In genomic region chr3:187746059-187746453, GRCh38 we compare ENCODE assay signal across 9 cellular contexts. TPM values are rescaled to one million over a fixed set of nuclear protein-coding genes. Genes with fewer than 3 reads are reported as not detected.
DNase-seq lines count a peak whose midpoint lies in the region; ATAC-seq, FAIRE-seq and TF ChIP-seq lines count a peak whose summit lies in the region.
"Had no signal": no experiment of that assay in that cellular context is flagged by ENCODE, and none has a peak within 500 bp of the region (broad histone marks: within the 10 kb centered on the region; RNA-seq: fewer than 3 reads in every experiment).

No MANE protein-coding gene starts in this region.

- peak overlapping the region; percentile 82 to 100 for H3K9ac ChIP-seq in liver (ENCODE audit: low read depth in 1 of 2, low read length in 2 of 2)

- no peak for FAIRE-seq in GM12891 (lab: Jason Lieb, UNC)

- H3K36me3 Mint-ChIP-seq in activated T-cell treated with anti-CD3 and anti-CD28 coated beads, Interleukin-2, amount 50 U/mL, for 4 hours (ENCODE audit: insufficient read depth), result no peaks in the 10 kb centered on the region

- H3K27me3 ChIP-seq in liver (ENCODE audit: control insufficient read depth in 4 of 4, insufficient read depth in 4 of 4, low read length in 3 of 4) (no peaks in the 10 kb centered on the region), tibial artery (no peaks in the 10 kb centered on the region)

- peak overlapping the region; percentile 91 for H3K4me3 Mint-ChIP-seq in activated T-cell treated with anti-CD3 and anti-CD28 coated beads, Interleukin-2, amount 50 U/mL, for 4 hours

- H3K4me3 ChIP-seq in liver (ENCODE audit: low read depth in 1 of 3, low read length in 3 of 3) (peak overlapping the region; percentile 57 to 85 (median 74)), tibial artery (peak overlapping the region; percentile 75 to 78)

- no peak for DNase-seq in activated T-cell treated with anti-CD3 and anti-CD28 coated beads, Interleukin-2, amount 50 U/mL, for 4 hours
- DNase-seq in activated T-cell treated with anti-CD3 and anti-CD28 coated beads, Interleukin-2, amount 50 U/mL, for 48 hours, result no peak
- peak; percentile 26 for DNase-seq in amniotic epithelial cell (ENCODE audit: low read depth)
- DNase-seq in tibial artery, result no peak
- no peak for DNase-seq in activated CD8-positive, alpha-beta memory T cell treated with anti-CD3 and anti-CD28 coated beads, Interleukin-2, amount 50 U/mL, for 48 hours
- DNase-seq in GM12891 (ENCODE audit: insufficient read length, low spot score), result no peak

- no peak for TF ChIP-seq POLR2A in GM12891 (IDR thresholded peaks at IDR 0.05; ENCODE audit: low read depth, low read length)

- TF ChIP-seq RAD21 in liver (IDR thresholded peaks at IDR 0.05), result no peak

- H3K27ac ChIP-seq in liver (ENCODE audit: low read depth in 1 of 2, low read length in 2 of 2), result peak overlapping the region; percentile 100
- peak overlapping the region; percentile 93 to 99 for H3K27ac ChIP-seq in tibial artery

- intact Hi-C loops in tibial artery (cut with DNase I; ENCODE audit: low total_unique reads), result loop anchor here (5.0 to 10.0 kb wide), 3 partner anchors 306 to 859 kb away; no protein-coding TSS in a partner anchor

- H3K4me1 Mint-ChIP-seq in activated T-cell treated with anti-CD3 and anti-CD28 coated beads, Interleukin-2, amount 50 U/mL, for 4 hours (ENCODE audit: low read depth), result peaks cover 68% of the 10 kb centered on the region

- WGBS in liver, result 6% methylated on average over 6 of the region's 6 CpGs

- no peaks in the 10 kb centered on the region for H3K9me3 Mint-ChIP-seq in activated T-cell treated with anti-CD3 and anti-CD28 coated beads, Interleukin-2, amount 50 U/mL, for 4 hours

- H3K4me1 ChIP-seq in liver (ENCODE audit: control insufficient read depth in 4 of 4, insufficient read depth in 4 of 4, low read length in 3 of 4), result peaks cover 3 to 52% (median 35%) of the 10 kb centered on the region in 4 donors
- peaks cover 0 to 34% (median 17%) of the 10 kb centered on the region in 4 donors for H3K4me1 ChIP-seq in tibial artery

- no peaks in the 10 kb centered on the region for H3K27me3 Mint-ChIP-seq in activated T-cell treated with anti-CD3 and anti-CD28 coated beads, Interleukin-2, amount 50 U/mL, for 4 hours (ENCODE audit: low read depth)

- ATAC-seq in activated T-cell treated with anti-CD3 and anti-CD28 coated beads, Interleukin-2, amount 50 U/mL, for 4 hours, result no peak
- ATAC-seq in GM18861 (IDR thresholded peaks at IDR 0.05; ENCODE audit: unreplicated experiment), result no peak

- H3K36me3 ChIP-seq in liver (ENCODE audit: control insufficient read depth in 4 of 4, insufficient read depth in 3 of 4, low read depth in 1 of 4, low read length in 3 of 4) (no peaks in the 10 kb centered on the region), tibial artery (no peaks in the 10 kb centered on the region)

- H3K9me3 ChIP-seq in liver (ENCODE audit: control insufficient read depth in 4 of 4, low read length in 3 of 4) (no peaks in the 10 kb centered on the region), tibial artery (no peaks in the 10 kb centered on the region)

- TF ChIP-seq CTCF in liver (IDR thresholded peaks at IDR 0.05; ENCODE audit: low read depth, low read length, missing input control) (no peak), tibial artery (IDR thresholded peaks at IDR 0.05) (no peak)

TF ChIP-seq in liver, 16 proteins besides CTCF, POLR2A, EP300 and RAD21 (continues in another document):
- TF ChIP-seq REST (IDR thresholded peaks at IDR 0.05), result no peak
- TF ChIP-seq HNF4G (IDR thresholded peaks at IDR 0.05), result no peak
- no peak for TF ChIP-seq GABPA (IDR thresholded peaks at IDR 0.05 in 1 of 2, conservative IDR thresholded peaks at IDR 0.05 in 1 of 2)
- no peak for TF ChIP-seq FOXA2 (IDR thresholded peaks at IDR 0.05)
- TF ChIP-seq TAF1 (conservative IDR thresholded peaks at IDR 0.05), result no peak
- no peak for TF ChIP-seq MAX (IDR thresholded peaks at IDR 0.05)
- TF ChIP-seq EGR1 (IDR thresholded peaks at IDR 0.05; ENCODE audit: low read depth in 2 of 2), result no peak
- no peak for TF ChIP-seq JUND (IDR thresholded peaks at IDR 0.05)
- no peak for TF ChIP-seq RXRA (IDR thresholded peaks at IDR 0.05)
- no peak for TF ChIP-seq HNF4A (conservative IDR thresholded peaks at IDR 0.05)
- no peak for TF ChIP-seq ATF3 (IDR thresholded peaks at IDR 0.05)

TF ChIP-seq in GM12891, 5 proteins besides CTCF, POLR2A, EP300 and RAD21:
- TF ChIP-seq TAF1 (IDR thresholded peaks at IDR 0.05; ENCODE audit: low read depth, low read length), result no peak
- TF ChIP-seq POU2F2 (IDR thresholded peaks at IDR 0.05; ENCODE audit: low read depth, low read length), result no peak
- TF ChIP-seq SPI1 (IDR thresholded peaks at IDR 0.05; ENCODE audit: low read depth, low read length), result no peak
- TF ChIP-seq POLR2AphosphoS5 (IDR thresholded peaks at IDR 0.05; ENCODE audit: low read depth, low read length), result no peak
- no peak for TF ChIP-seq PAX5 (IDR thresholded peaks at IDR 0.05; ENCODE audit: insufficient read depth, low read length, severe bottlenecking)

RNA-seq across cellular contexts. Expression of gene BCL6, which starts 0.8 kb away (rescaled TPM):
- 10 to 100 TPM; 35.7 to 40.5 (median 39.1) TPM for total RNA-seq in activated T-cell treated with anti-CD3 and anti-CD28 coated beads, Interleukin-2, amount 50 U/mL, for 4 hours
- 10 to 100 TPM in 1 of 2 donors, 1 to 10 TPM in 1; 7.8 to 71.8 TPM for total RNA-seq in liver
- polyA plus RNA-seq in liver, result 10 to 100 TPM in 1 of 2 donors, 1 to 10 TPM in 1; 9.1 to 17.6 TPM
- 0.23 TPM for polyA plus RNA-seq in GM12891 (2012; ENCODE audit: low read depth, missing spikeins)

RNA-seq across cellular contexts. Expression of gene RTP2, which starts 43.7 kb away (rescaled TPM):
- not detected for total RNA-seq in activated T-cell treated with anti-CD3 and anti-CD28 coated beads, Interleukin-2, amount 50 U/mL, for 4 hours
- total RNA-seq in liver, result not detected
- not detected for polyA plus RNA-seq in liver
- polyA plus RNA-seq in GM12891 (2012; ENCODE audit: low read depth, missing spikeins), result not detected
- total RNA-seq: occipital lobe had no signal
